Comparison of ENCODE assay signal across 1 cellular context in genomic region chr10:80192553-80192952, GRCh38.
TF ChIP-seq lines count a peak whose summit lies in the region.

No MANE protein-coding gene starts in this region.

TF ChIP-seq in K562, 482 proteins besides CTCF, POLR2A, EP300 and RAD21:
- no peak for TF ChIP-seq RBM25 (IDR thresholded peaks at IDR 0.05; ENCODE audit: low read depth, low read length, severe bottlenecking)
- no peak for TF ChIP-seq ZNF311 (CRISPR knock-in tag; IDR thresholded peaks at IDR 0.05)
- TF ChIP-seq ZFP1 (CRISPR knock-in tag; IDR thresholded peaks at IDR 0.05) = peak; percentile 72; the same call in 1 of the 2 replicates
